Comparison of ENCODE assay signal across 25 cellular contexts in genomic region chr13:23022667-23023066, GRCh38.
"Had no signal": no experiment of that assay in that cellular context is flagged by ENCODE, and none has a peak within 500 bp of the region (broad histone marks: within the 10 kb centered on the region; RNA-seq: fewer than 3 reads in every experiment).

No MANE protein-coding gene starts in this region.

- DNase-seq: cerebellar nuclear complex; cortex of kidney; effector CD4-positive, alpha-beta T cell; gastrocnemius medialis; heart left ventricle; kidney; left cardiac atrium; left lung; mesendoderm; midbrain; naive thymus-derived CD8-positive, alpha-beta T cell; sigmoid colon; stimulated activated CD4-positive, alpha-beta T cell treated with anti-CD3 and anti-CD28 coated beads, Interleukin-2, amount 100 ng/mL, for 24 hours; stimulated activated CD4-positive, alpha-beta T cell treated with anti-CD3 and anti-CD28 coated beads, Interleukin-4, amount 100 ng/mL, for 4 hours; stimulated activated naive CD8-positive, alpha-beta T cell treated with anti-CD3 and anti-CD28 coated beads, Interleukin-15, Interleukin-2, amounts not matched to agents 100 U/mL and 50 U/mL, for 24 hours; substantia nigra; testis; tibial artery had no signal

- H3K27ac ChIP-seq: gastrocnemius medialis, heart left ventricle, hepatocyte, left lung, prostate gland, right atrium auricular region, sigmoid colon, testis, tibial artery, upper lobe of left lung had no signal

- H3K27me3 ChIP-seq: dorsolateral prefrontal cortex, hepatocyte, left lung, right atrium auricular region, sigmoid colon, testis, tibial artery, upper lobe of left lung had no signal

- H3K4me2 ChIP-seq: hepatocyte had no signal

- H3K27ac Mint-ChIP-seq: naive thymus-derived CD8-positive, alpha-beta T cell; stimulated activated memory B cell treated with anti-CD40 and anti-IgM and Interleukin-4, amounts not matched to agents 10 μg/mL and 1 μg/mL and 100 μg/mL, for 72 hours had no signal

- H3K27me3 Mint-ChIP-seq: stimulated activated memory B cell treated with anti-CD40 and anti-IgM and Interleukin-4, amounts not matched to agents 10 μg/mL and 1 μg/mL and 100 μg/mL, for 72 hours had no signal

- H3K79me2 ChIP-seq: hepatocyte had no signal

- H2AFZ ChIP-seq: hepatocyte had no signal

- H3K4me1 Mint-ChIP-seq: stimulated activated memory B cell treated with anti-CD40 and anti-IgM and Interleukin-4, amounts not matched to agents 10 μg/mL and 1 μg/mL and 100 μg/mL, for 72 hours had no signal

- H3K36me3 ChIP-seq: gastrocnemius medialis, heart left ventricle, left lung, prostate gland, right atrium auricular region, sigmoid colon, tibial artery, upper lobe of left lung had no signal

- FAIRE-seq: kidney, urothelium cell line had no signal

- H3K4me1 ChIP-seq: gastrocnemius medialis, heart left ventricle, left lung, prostate gland, right atrium auricular region, sigmoid colon, testis, tibial artery, upper lobe of left lung had no signal

- H3K36me3 Mint-ChIP-seq: naive thymus-derived CD8-positive, alpha-beta T cell; stimulated activated memory B cell treated with anti-CD40 and anti-IgM and Interleukin-4, amounts not matched to agents 10 μg/mL and 1 μg/mL and 100 μg/mL, for 72 hours had no signal

- H3K4me3 ChIP-seq: dorsolateral prefrontal cortex, gastrocnemius medialis, heart left ventricle, hepatocyte, left lung, prostate gland, right atrium auricular region, sigmoid colon, testis, tibial artery, upper lobe of left lung had no signal

- ATAC-seq: gastrocnemius medialis; heart left ventricle; left cardiac atrium; left lung; naive thymus-derived CD8-positive, alpha-beta T cell; stimulated activated memory B cell treated with anti-CD40 and anti-IgM and Interleukin-4, amounts not matched to agents 10 μg/mL and 1 μg/mL and 100 μg/mL, for 72 hours; stimulated activated naive CD8-positive, alpha-beta T cell treated with anti-CD3 and anti-CD28 coated beads, Interleukin-15, Interleukin-2, amounts not matched to agents 100 U/mL and 50 U/mL, for 24 hours had no signal

- H3K4me3 Mint-ChIP-seq: naive thymus-derived CD8-positive, alpha-beta T cell; stimulated activated memory B cell treated with anti-CD40 and anti-IgM and Interleukin-4, amounts not matched to agents 10 μg/mL and 1 μg/mL and 100 μg/mL, for 72 hours had no signal

- H3K9me3 ChIP-seq: gastrocnemius medialis, heart left ventricle, left lung, prostate gland, right atrium auricular region, sigmoid colon, testis, tibial artery, upper lobe of left lung had no signal

- H3K9me3 Mint-ChIP-seq: naive thymus-derived CD8-positive, alpha-beta T cell; stimulated activated memory B cell treated with anti-CD40 and anti-IgM and Interleukin-4, amounts not matched to agents 10 μg/mL and 1 μg/mL and 100 μg/mL, for 72 hours had no signal
